ENCODE assay signal across 8 cellular contexts in the genomic region with DNA sequence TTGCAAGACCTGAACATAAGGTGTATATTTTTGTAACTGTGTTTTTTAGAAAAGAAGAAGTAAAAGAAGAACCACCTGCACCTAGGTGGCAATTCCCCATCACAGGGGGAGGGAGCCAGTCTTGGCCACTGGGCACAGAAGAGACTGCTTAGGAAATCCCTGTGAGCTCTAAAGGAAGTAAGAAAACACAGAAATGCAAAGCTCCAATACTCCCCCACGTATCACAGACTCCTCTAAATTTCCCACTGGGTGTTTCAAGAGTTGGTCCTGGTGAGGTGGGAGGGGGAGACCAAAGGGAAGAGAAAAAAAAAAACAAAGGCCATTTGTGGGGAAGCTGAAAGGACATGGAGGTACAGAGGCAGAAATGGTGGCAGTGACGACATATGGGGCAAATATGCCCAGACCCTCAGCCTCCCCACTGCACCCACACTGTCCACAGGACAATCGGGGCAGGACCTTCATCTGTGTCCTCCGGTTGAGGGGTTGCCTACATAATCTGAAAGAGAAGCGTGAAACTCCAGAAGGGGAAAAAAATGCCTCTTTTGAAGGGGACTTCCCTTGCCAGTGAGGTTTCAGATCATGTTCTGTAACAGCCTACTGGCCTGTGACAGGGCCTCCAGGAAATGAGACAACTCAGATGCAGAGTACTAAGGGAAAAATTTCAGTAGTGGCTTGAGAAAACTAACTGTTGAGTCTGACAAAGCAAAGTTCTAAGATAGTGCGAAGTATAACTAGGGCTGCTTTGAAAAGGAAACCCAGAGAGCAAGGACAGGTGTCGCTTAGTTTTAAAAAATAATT.
DNase-seq lines count a peak whose midpoint lies in the region; ATAC-seq and TF ChIP-seq lines count a peak whose summit lies in the region.

No MANE protein-coding gene starts in this region.

- H3K27me3 ChIP-seq in DOHH2 (ENCODE audit: control insufficient read depth, low read length) (no peaks in the 10 kb centered on the region), hepatocyte (no peaks in the 10 kb centered on the region), WERI-Rb-1 (ENCODE audit: insufficient read depth, low read depth, severe bottlenecking) (no peaks in the 10 kb centered on the region)

- H4K20me1 ChIP-seq in DOHH2 (ENCODE audit: control insufficient read depth, insufficient read depth, low read depth, low read length) (no peaks in the 10 kb centered on the region), hepatocyte (ENCODE audit: insufficient read depth, poor library complexity, severe bottlenecking) (no peaks in the 10 kb centered on the region)

- H3K9me3 ChIP-seq in DOHH2 (ENCODE audit: control insufficient read depth, insufficient read depth, low read length), result no peaks in the 10 kb centered on the region
- no peaks in the 10 kb centered on the region for H3K9me3 ChIP-seq in hepatocyte (ENCODE audit: low read depth)
- H3K9me3 ChIP-seq in WERI-Rb-1 (ENCODE audit: severe bottlenecking), result no peaks in the 10 kb centered on the region

- H3K9me2 ChIP-seq in DOHH2 (replicated peaks; ENCODE audit: control insufficient read depth, low read length), result no peaks in the 10 kb centered on the region
- H3K9me2 ChIP-seq in hepatocyte (replicated peaks; ENCODE audit: insufficient read depth), result no peaks in the 10 kb centered on the region

- H3K9me3 Mint-ChIP-seq in activated T-cell treated with anti-CD3 and anti-CD28 coated beads, Interleukin-2, amount 50 U/mL, for 72 hours, result no peaks in the 10 kb centered on the region
- H3K9me3 Mint-ChIP-seq in stimulated activated effector memory CD8-positive, alpha-beta T cell treated with anti-CD3 and anti-CD28 coated beads, Interleukin-12 subunit alpha, Interleukin-12 subunit beta, amount 100 ng/mL, for 72 hours, result no peaks in the 10 kb centered on the region

- peaks cover 39% of the 10 kb centered on the region for H3K4me1 Mint-ChIP-seq in activated T-cell treated with anti-CD3 and anti-CD28 coated beads, Interleukin-2, amount 50 U/mL, for 72 hours (ENCODE audit: low read depth)
- peaks cover 21% of the 10 kb centered on the region for H3K4me1 Mint-ChIP-seq in stimulated activated effector memory CD8-positive, alpha-beta T cell treated with anti-CD3 and anti-CD28 coated beads, Interleukin-12 subunit alpha, Interleukin-12 subunit beta, amount 100 ng/mL, for 72 hours

- WGBS in hepatocyte (ENCODE audit: low lambda C conversion rate, missing lambda C conversion rate), result 89% methylated on average over 7 of the region's 7 CpGs

- H3F3A ChIP-seq in DOHH2 (ENCODE audit: control insufficient read depth, insufficient read depth), result peaks cover 16% of the 10 kb centered on the region

- H3K36me3 Mint-ChIP-seq in activated T-cell treated with anti-CD3 and anti-CD28 coated beads, Interleukin-2, amount 50 U/mL, for 72 hours (ENCODE audit: insufficient read depth in 2 of 2), result peaks cover 0 to 2% of the 10 kb centered on the region in 2 donors
- no peaks in the 10 kb centered on the region for H3K36me3 Mint-ChIP-seq in stimulated activated effector memory CD8-positive, alpha-beta T cell treated with anti-CD3 and anti-CD28 coated beads, Interleukin-12 subunit alpha, Interleukin-12 subunit beta, amount 100 ng/mL, for 72 hours

- TF ChIP-seq CTCF in DOHH2 (IDR thresholded peaks at IDR 0.05; ENCODE audit: low read depth, low read length, poor library complexity, severe bottlenecking) (no peak), hepatocyte (IDR thresholded peaks at IDR 0.05; ENCODE audit: poor library complexity) (no peak), WERI-Rb-1 (IDR thresholded peaks at IDR 0.05; ENCODE audit: low read depth, low read length) (no peak)

- H3K79me2 ChIP-seq in DOHH2 (ENCODE audit: control insufficient read depth, low read length) (no peaks in the 10 kb centered on the region), hepatocyte (no peaks in the 10 kb centered on the region)

- H3K27ac ChIP-seq in DOHH2 (ENCODE audit: low read depth, low read length) (peak overlapping the region; percentile 85), hepatocyte (peak overlapping the region; percentile 88), WERI-Rb-1 (no peak overlapping the region)

- ATAC-seq in GM19468 (IDR thresholded peaks at IDR 0.05; ENCODE audit: extremely low read depth, unreplicated experiment), result peak; percentile 59
- peak; percentile 56 for ATAC-seq in HG03521 (IDR thresholded peaks at IDR 0.05; ENCODE audit: unreplicated experiment)
- ATAC-seq in activated T-cell treated with anti-CD3 and anti-CD28 coated beads, Interleukin-2, amount 50 U/mL, for 72 hours (replicated peaks in 1 of 2), result peak; percentile 79
- peak; percentile 82 for ATAC-seq in stimulated activated effector memory CD8-positive, alpha-beta T cell treated with anti-CD3 and anti-CD28 coated beads, Interleukin-12 subunit alpha, Interleukin-12 subunit beta, amount 100 ng/mL, for 72 hours

- peak overlapping the region; percentile 72 for H3K27ac Mint-ChIP-seq in activated T-cell treated with anti-CD3 and anti-CD28 coated beads, Interleukin-2, amount 50 U/mL, for 72 hours
- H3K27ac Mint-ChIP-seq in stimulated activated effector memory CD8-positive, alpha-beta T cell treated with anti-CD3 and anti-CD28 coated beads, Interleukin-12 subunit alpha, Interleukin-12 subunit beta, amount 100 ng/mL, for 72 hours, result peak overlapping the region; percentile 71

- H3K4me3 Mint-ChIP-seq in activated T-cell treated with anti-CD3 and anti-CD28 coated beads, Interleukin-2, amount 50 U/mL, for 72 hours, result peak overlapping the region; percentile 73 to 82
- peak overlapping the region; percentile 44 for H3K4me3 Mint-ChIP-seq in stimulated activated effector memory CD8-positive, alpha-beta T cell treated with anti-CD3 and anti-CD28 coated beads, Interleukin-12 subunit alpha, Interleukin-12 subunit beta, amount 100 ng/mL, for 72 hours

- peak; percentile 47 to 50 for DNase-seq in activated T-cell treated with anti-CD3 and anti-CD28 coated beads, Interleukin-2, amount 50 U/mL, for 72 hours
- DNase-seq in hepatocyte (ENCODE audit: low spot score), result peak; percentile 42
- DNase-seq in stimulated activated effector memory CD8-positive, alpha-beta T cell treated with anti-CD3 and anti-CD28 coated beads, Interleukin-12 subunit alpha, Interleukin-12 subunit beta, amount 100 ng/mL, for 72 hours (ENCODE audit: low spot score in 2 of 2), result peak in 1 of 2 donors; percentile 66
- no peak for DNase-seq in NCI-H2081 treated with DMSO at 0.1 percent for 48 hours (lab: John Stamatoyannopoulos, UW)
- no peak for DNase-seq in WERI-Rb-1

- H3K4me3 ChIP-seq in DOHH2 (ENCODE audit: low read length), result peak overlapping the region; percentile 62
- no peak overlapping the region for H3K4me3 ChIP-seq in hepatocyte
- H3K4me3 ChIP-seq in WERI-Rb-1 (ENCODE audit: low read depth, low read length), result no peak overlapping the region

- H3K27me3 Mint-ChIP-seq in activated T-cell treated with anti-CD3 and anti-CD28 coated beads, Interleukin-2, amount 50 U/mL, for 72 hours (ENCODE audit: low read depth), result peaks cover 51% of the 10 kb centered on the region

- H3K4me1 ChIP-seq in DOHH2 (ENCODE audit: control insufficient read depth, low read length) (peaks cover 79% of the 10 kb centered on the region), hepatocyte (ENCODE audit: insufficient read depth) (peaks cover 29% of the 10 kb centered on the region)

- H3K36me3 ChIP-seq in DOHH2 (ENCODE audit: control insufficient read depth, low read length) (peaks cover 2% of the 10 kb centered on the region; the same call in 1 of the 2 replicates), hepatocyte (replicated peaks; ENCODE audit: insufficient read depth, low read depth) (no peaks in the 10 kb centered on the region), WERI-Rb-1 (no peaks in the 10 kb centered on the region)

- H2AFZ ChIP-seq in hepatocyte, result no peak overlapping the region

- H3K4me2 ChIP-seq in DOHH2 (ENCODE audit: low read length) (peak overlapping the region; percentile 77), hepatocyte (peak overlapping the region; percentile 32)

Comparison
In these comparisons a context has a peak if more than half of its experiments do, and no peak if none do; other contexts are left out.
1. DNase-seq: peak in activated T-cell treated with anti-CD3 and anti-CD28 coated beads, Interleukin-2, amount 50 U/mL, for 72 hours (2 of 2) and hepatocyte (single experiment); none in NCI-H2081 treated with DMSO at 0.1 percent for 48 hours (single experiment) and WERI-Rb-1 (single experiment).
2. Peak in every context shown above with its lines, with median percentiles within 50 percentile points of each other: ATAC-seq.